ENCODE assay signal across 8 cellular contexts in the genomic region with DNA sequence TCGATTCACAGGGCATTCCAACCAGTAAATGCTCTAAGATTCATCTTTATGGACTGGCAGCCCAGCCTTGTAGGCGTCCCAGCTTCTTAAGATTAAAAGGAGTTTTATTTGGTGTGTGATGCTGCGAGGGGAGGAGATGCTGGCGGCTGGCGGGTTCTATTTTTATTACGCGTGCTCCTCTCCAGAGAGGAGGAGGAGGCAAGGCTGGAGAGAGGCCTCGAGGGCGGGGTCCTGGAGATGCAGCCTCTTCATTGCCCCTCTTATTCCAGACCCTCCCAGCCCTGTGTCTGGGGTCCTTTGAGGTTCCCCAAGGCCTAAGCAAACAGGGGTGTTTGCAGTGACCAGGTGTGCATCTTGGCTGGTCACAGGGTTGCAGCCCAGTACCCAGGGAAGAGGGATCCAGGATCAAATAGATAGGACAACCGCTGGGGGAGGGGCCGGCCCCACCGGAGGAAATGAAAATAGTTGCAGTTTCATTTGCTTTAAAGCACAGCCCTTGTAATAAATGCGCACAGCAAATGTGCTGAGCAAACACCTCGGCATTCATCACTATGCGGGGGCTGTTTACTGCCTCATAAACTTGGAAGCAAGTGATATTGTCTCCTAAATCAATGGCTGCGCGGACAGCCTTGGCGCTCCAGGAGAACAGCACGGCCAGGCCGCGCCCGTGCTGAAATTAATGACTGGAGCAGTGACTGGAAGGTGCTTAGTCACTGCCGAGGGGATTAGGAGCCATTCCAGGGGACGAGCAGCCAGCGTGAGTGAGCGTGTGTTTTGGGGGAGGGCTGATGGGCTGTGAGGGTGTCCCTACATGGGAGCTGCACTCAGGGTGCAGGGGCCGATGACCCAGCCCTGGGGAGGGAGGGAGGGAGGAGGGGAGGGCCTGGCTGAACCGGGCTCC.
DNase-seq lines count a peak whose midpoint lies in the region; ATAC-seq and TF ChIP-seq lines count a peak whose summit lies in the region.

No MANE protein-coding gene starts in this region.

- TF ChIP-seq CTCF in fibroblast of pulmonary artery (IDR thresholded peaks at IDR 0.05; ENCODE audit: low read length, missing control alignments): no peak
- no peak for TF ChIP-seq CTCF in retinal pigment epithelial cell (conservative IDR thresholded peaks at IDR 0.05; ENCODE audit: low read depth, low read length)

- DNase-seq in NCI-H1436 (lab: John Stamatoyannopoulos, UW) (peak; percentile 51), NCI-H1436 treated with DMSO at 0.1 percent for 48 hours (lab: John Stamatoyannopoulos, UW) (no peak), NOMO-1 treated with dmso at 0.1 percent for 144 hours (lab: John Stamatoyannopoulos, UW; ENCODE audit: unreplicated experiment) (peak; percentile 16), fibroblast of pulmonary artery (ENCODE audit: low read depth) (peak; percentile 33), retinal pigment epithelial cell (ENCODE audit: low read depth) (no peak), NK-92 (lab: John Stamatoyannopoulos, UW; ENCODE audit: unreplicated experiment) (no peak), activated T-cell treated with anti-CD3 and anti-CD28 coated beads for 4 hours (no peak)

- H3K4me3 ChIP-seq in fibroblast of pulmonary artery (replicated peaks; ENCODE audit: low read depth, low read length) (peak overlapping the region; percentile 12), retinal pigment epithelial cell (ENCODE audit: low read length) (peak overlapping the region; percentile 21)

- ATAC-seq in HG03342 (IDR thresholded peaks at IDR 0.05; ENCODE audit: unreplicated experiment): no peak

Comparison
In these comparisons a context has a peak if more than half of its experiments do, and no peak if none do; other contexts are left out.
1. DNase-seq: peak in NCI-H1436 (single experiment), NOMO-1 treated with dmso at 0.1 percent for 144 hours (single experiment) and fibroblast of pulmonary artery (single experiment); none in NCI-H1436 treated with DMSO at 0.1 percent for 48 hours (single experiment), retinal pigment epithelial cell (single experiment), NK-92 (single experiment) and activated T-cell treated with anti-CD3 and anti-CD28 coated beads for 4 hours (single experiment).